In the genomic region with DNA sequence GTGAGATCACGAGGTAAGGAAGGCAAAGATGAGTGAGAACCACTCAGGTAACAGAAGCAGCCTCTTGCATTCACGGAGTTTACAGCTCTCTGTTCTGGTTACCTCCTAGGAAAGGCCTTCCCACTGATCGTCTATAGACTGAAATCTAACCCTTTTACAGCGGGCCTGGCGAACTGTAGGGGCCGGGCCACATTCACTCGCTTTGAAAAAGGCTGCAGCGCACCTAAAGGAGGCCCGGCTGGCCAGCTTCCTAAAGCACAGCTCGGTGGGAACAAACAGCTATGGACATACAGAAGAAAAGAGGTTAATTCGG, we compare ENCODE assay signal across 8 cellular contexts.
A peak's percentile ranks its signal among the peaks of the same experiment; 100 is the strongest.
DNase-seq lines count a peak whose midpoint lies in the region; ATAC-seq and TF ChIP-seq lines count a peak whose summit lies in the region.

No MANE protein-coding gene starts in this region.

- peaks cover 57% of the 10 kb centered on the region for H3K4me1 Mint-ChIP-seq in nephron progenitor cell

- no peaks in the 10 kb centered on the region for H3K9me3 Mint-ChIP-seq in nephron progenitor cell

- ATAC-seq in HG02588 (IDR thresholded peaks at IDR 0.05; ENCODE audit: unreplicated experiment): no peak

- no peak for TF ChIP-seq CTCF in nephron progenitor cell (IDR thresholded peaks at IDR 0.05)

- H3K27me3 Mint-ChIP-seq in nephron progenitor cell (ENCODE audit: low read depth, poor library complexity): peaks cover 5% of the 10 kb centered on the region

- H3K27ac Mint-ChIP-seq in nephron progenitor cell: peak overlapping the region; percentile 99

- DNase-seq in NCI-H748 (lab: John Stamatoyannopoulos, UW; ENCODE audit: unreplicated experiment): peak; percentile 22
- no peak for DNase-seq in NCI-H748 treated with DMSO at 0.1 percent for 48 hours (lab: John Stamatoyannopoulos, UW)
- DNase-seq in RKO (ENCODE audit: low spot score): peak; percentile 56
- no peak for DNase-seq in epithelial cell of prostate (ENCODE audit: low read depth, low spot score)
- peak; percentile 27 for DNase-seq in nephron progenitor cell
- no peak for DNase-seq in HPDE6-E6E7 (ENCODE audit: extremely low spot score)
- no peak for DNase-seq in stimulated activated naive CD4-positive, alpha-beta T cell (lab: John Stamatoyannopoulos, UW)

- H3K36me3 Mint-ChIP-seq in nephron progenitor cell (ENCODE audit: low read depth): peaks cover 53% of the 10 kb centered on the region

- H3K4me3 Mint-ChIP-seq in nephron progenitor cell: peak overlapping the region; percentile 100

- peak overlapping the region; percentile 63 for H3K27ac ChIP-seq in epithelial cell of prostate

Comparison
In these comparisons a context has a peak if more than half of its experiments do, and no peak if none do; other contexts are left out.
1. DNase-seq: peak in NCI-H748 (single experiment), RKO (single experiment) and nephron progenitor cell (single experiment); none in NCI-H748 treated with DMSO at 0.1 percent for 48 hours (single experiment), epithelial cell of prostate (single experiment), HPDE6-E6E7 (single experiment) and stimulated activated naive CD4-positive, alpha-beta T cell (0 of 6).